In genomic region chr13:102596147-102597028, GRCh38 we compare ENCODE assay signal across 8 cellular contexts. TPM values are rescaled to one million over a fixed set of nuclear protein-coding genes. Genes with fewer than 3 reads are reported as not detected.
DNase-seq lines count a peak whose midpoint lies in the region; ATAC-seq and TF ChIP-seq lines count a peak whose summit lies in the region.

Gene TPP2, plus strand, starts transcription at chr13:102596986. Its CDS starts 53 bp downstream, at chr13:102597039.

- H3K4me3 ChIP-seq in prostate gland (peak within 1 kb of the TSS; percentile 97 to 99), urinary bladder (ENCODE audit: low read depth, low read length) (peak within 1 kb of the TSS; percentile 96)

- H3K36me3 ChIP-seq in prostate gland (no peaks in the 10 kb centered on the region), urinary bladder (ENCODE audit: insufficient read depth) (no peaks in the 10 kb centered on the region)

- peak; percentile 85 for TF ChIP-seq POLR2A in prostate gland (IDR thresholded peaks at IDR 0.05)

- DNase-seq in NCI-H187 (lab: John Stamatoyannopoulos, UW): peak; percentile 98 to 99
- peak; percentile 95 to 99 (median 98) for DNase-seq in T-helper 2 cell
- DNase-seq in left ventricle myocardium superior: peak; percentile 100
- DNase-seq in prostate gland (ENCODE audit: low spot score): peak; percentile 98

- no peaks in the 10 kb centered on the region for H3K27me3 ChIP-seq in prostate gland (replicated peaks; ENCODE audit: insufficient read depth)

- intact Hi-C loops in left ventricle myocardium superior (cut with micrococcal nuclease) (no loop called here), prostate gland (cut with DNase I) (loop anchor here (1.0 to 5.0 kb wide), 3 partner anchors 106 to 249 kb away; partner anchors contain the start of gene TEX30)

- no peaks in the 10 kb centered on the region for H3K9me3 ChIP-seq in prostate gland

- ATAC-seq in GM18498 (IDR thresholded peaks at IDR 0.05; ENCODE audit: unreplicated experiment) (peak; percentile 83), HG02938 (IDR thresholded peaks at IDR 0.05; ENCODE audit: unreplicated experiment) (peak; percentile 73), left ventricle myocardium superior (peak; percentile 98)

- H3K4me1 ChIP-seq in prostate gland (replicated peaks) (no peaks in the 10 kb centered on the region), urinary bladder (ENCODE audit: insufficient read depth) (no peaks in the 10 kb centered on the region)

- 0% methylated on average over 30 of the region's 53 CpGs for WGBS in prostate gland
- WGBS in urinary bladder: under 1% methylated on average over 53 of the region's 53 CpGs

- peak within 1 kb of the TSS; percentile 92 for H3K27ac ChIP-seq in angular gyrus (ENCODE audit: low read depth, low read length)
- peak within 1 kb of the TSS; percentile 95 to 96 for H3K27ac ChIP-seq in prostate gland
- H3K27ac ChIP-seq in urinary bladder (ENCODE audit: low read depth): peak within 1 kb of the TSS; percentile 99

- peak in 2 of 4 experiments; percentile 3 to 8 for TF ChIP-seq CTCF in prostate gland (IDR thresholded peaks at IDR 0.05)

RNA-seq across cellular contexts. Expression of gene TPP2, which starts in this region (rescaled TPM):
- total RNA-seq in left ventricle myocardium superior: 33.0 TPM
- total RNA-seq in prostate gland: 10 to 100 TPM; 31.4 to 31.8 TPM
- total RNA-seq in urinary bladder: 76.1 TPM
- polyA plus RNA-seq in urinary bladder: 22.1 TPM

Comparison
In these comparisons a context has a peak if more than half of its experiments do, and no peak if none do; other contexts are left out.
1. Peak in every context shown above with its lines: DNase-seq, ATAC-seq, H3K4me3 ChIP-seq and H3K27ac ChIP-seq.